7 cellular contexts compared by ENCODE assay signal in the genomic region with DNA sequence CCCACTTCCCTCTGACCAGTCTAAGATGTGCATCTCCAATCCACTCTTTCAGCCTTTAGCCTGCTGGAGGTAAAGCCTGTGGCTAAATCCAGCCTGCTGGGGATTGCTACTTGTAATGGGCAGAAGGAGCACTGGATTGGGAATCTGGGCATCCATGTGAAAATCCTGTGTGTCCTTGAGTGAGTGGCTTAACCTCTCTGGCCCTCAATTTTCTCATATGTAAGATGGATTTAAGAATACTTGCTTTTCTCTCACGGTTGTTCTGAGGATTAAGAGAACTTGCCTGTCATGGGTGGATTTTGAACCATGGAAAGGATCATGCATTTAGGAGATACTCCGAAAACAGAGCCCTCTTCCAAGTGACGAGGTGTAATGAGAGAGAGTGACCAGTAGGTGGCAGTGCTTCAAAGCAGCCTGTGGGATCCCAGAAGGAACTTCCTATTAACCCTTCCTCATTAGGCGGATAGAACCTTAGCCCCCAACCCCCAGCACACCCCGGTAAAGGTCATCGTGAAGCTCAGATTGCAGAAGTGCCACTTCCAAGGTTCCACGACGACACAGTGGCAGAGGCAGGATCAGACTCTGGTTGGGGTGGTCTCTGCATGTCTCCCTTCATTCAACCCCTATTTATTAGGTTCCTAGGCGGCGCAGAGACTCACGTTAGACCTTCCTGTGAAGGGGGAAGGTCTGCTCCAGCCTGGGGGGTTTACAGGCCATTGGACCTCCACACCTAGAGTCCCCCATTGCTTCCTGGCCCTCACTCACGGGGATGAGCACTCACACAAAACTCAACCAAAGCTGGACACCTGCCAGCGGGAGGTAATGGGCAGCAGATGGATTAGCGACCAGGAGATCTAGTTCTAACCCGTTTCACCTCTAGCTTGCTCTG.
DNase-seq lines count a peak whose midpoint lies in the region; ATAC-seq and TF ChIP-seq lines count a peak whose summit lies in the region.

No MANE protein-coding gene starts in this region.

- CTCF ChIA-PET in GM10248 (lab: Yijun Ruan, JAX) = interaction anchor here (0.6 to 3.8 kb wide), 15 partner anchors 8 to 283 kb away, joined by 3 to 13 read pairs (median 4); no protein-coding TSS in a partner anchor
- CTCF ChIA-PET in mammary epithelial cell (lab: Charles Lee; ENCODE audit: low non-redundant PET) = interaction anchor here (0.6 kb wide), 1 partner anchor 10 kb away, joined by 5 read pairs; no protein-coding TSS in a partner anchor

- peaks cover 4% of the 10 kb centered on the region for H3K4me1 ChIP-seq in mammary epithelial cell (ENCODE audit: insufficient read depth, low read length)

- no peak for ATAC-seq in GM21423 (IDR thresholded peaks at IDR 0.05; ENCODE audit: unreplicated experiment)

- POLR2A ChIA-PET in GM10248 (lab: Yijun Ruan, JAX) = no interaction called here

- peaks cover 1% of the 10 kb centered on the region for H3K27me3 ChIP-seq in mammary epithelial cell (ENCODE audit: insufficient read depth, low read length)

- in situ Hi-C loops in SK-MEL-5 (cut with HindIII; ENCODE audit: low pct_unique_long_range_greater_than_20kb, low sequenced_read_pairs) (no loop called here), mammary epithelial cell (cut with MboI; ENCODE audit: low sequenced_read_pairs in 2 of 2) (no loop called here)

- BruUV-seq in mammary epithelial cell (replicated peaks; lab: Mats Ljungman, UMichigan) = no TSS peak

- peak overlapping the region; percentile 72 for H2AFZ ChIP-seq in mammary epithelial cell (ENCODE audit: low read depth, low read length)

- H3K9ac ChIP-seq in mammary epithelial cell (ENCODE audit: insufficient read depth, low read length) = no peak overlapping the region

- whole genome bisulfite sequencing in mammary epithelial cell (ENCODE audit: low coverage, missing lambda C conversion rate) = 31% methylated on average over 14 of the region's 15 CpGs

- DNase-seq in GM10248 (ENCODE audit: extremely low spot score) = peak; percentile 73
- peak; percentile 38 for DNase-seq in Jurkat, Clone E6-1 (ENCODE audit: low read depth, low spot score)
- DNase-seq in SK-MEL-5 (ENCODE audit: low read depth, low spot score) = peak; percentile 75
- DNase-seq in mammary epithelial cell = peak; percentile 43
- DNase-seq in iris pigment epithelial cell (ENCODE audit: low read depth) = peak; percentile 57
- DNase-seq in stimulated activated CD4-positive, alpha-beta T cell treated with anti-CD3 and anti-CD28 coated beads, Interleukin-15, amount 100 ng/mL, for 24 hours = peak; percentile 45

- intact Hi-C loops in mammary epithelial cell (cut with micrococcal nuclease) = loop anchor here (1.0 to 10.0 kb wide), 7 partner anchors 69 to 487 kb away; partner anchors contain the start of gene ZNF618

- H3K4me2 ChIP-seq in mammary epithelial cell (ENCODE audit: insufficient read depth, low read depth, low read length) = peak overlapping the region; percentile 58

- no peaks in the 10 kb centered on the region for H3K9me3 ChIP-seq in mammary epithelial cell (replicated peaks; ENCODE audit: insufficient read depth, low read length)

- H3K27ac ChIP-seq in mammary epithelial cell (ENCODE audit: insufficient read depth, low read depth, low read length) = no peak overlapping the region

- H3K79me2 ChIP-seq in mammary epithelial cell (ENCODE audit: insufficient read depth, low read length) = no peaks in the 10 kb centered on the region

- no peaks in the 10 kb centered on the region for H3K36me3 ChIP-seq in mammary epithelial cell (ENCODE audit: insufficient read depth, low read length)

- no peaks in the 10 kb centered on the region for H4K20me1 ChIP-seq in mammary epithelial cell (ENCODE audit: insufficient read depth, low read length)

- peak; percentile 89 for TF ChIP-seq CTCF in GM10248 (IDR thresholded peaks at IDR 0.05; ENCODE audit: control extremely low read depth, extremely low read depth, low read depth, missing control alignments)
- peak; percentile 90 to 91 for TF ChIP-seq CTCF in mammary epithelial cell (conservative IDR thresholded peaks at IDR 0.05 in 1 of 2, IDR thresholded peaks at IDR 0.05 in 1 of 2; ENCODE audit: extremely low read depth in 1 of 2, insufficient read depth in 1 of 2, low read depth in 1 of 2, low read length in 2 of 2)

- dilution Hi-C loops in mammary epithelial cell (cut with HindIII; ENCODE audit: low sequenced_read_pairs) = no loop called here

- H3K4me3 ChIP-seq in Jurkat, Clone E6-1 (ENCODE audit: low read length) = no peak overlapping the region
- H3K4me3 ChIP-seq in mammary epithelial cell (replicated peaks in 1 of 3; ENCODE audit: insufficient read depth in 1 of 3, low read depth in 2 of 3, low read length in 3 of 3) = no peak overlapping the region
